In the genomic region with DNA sequence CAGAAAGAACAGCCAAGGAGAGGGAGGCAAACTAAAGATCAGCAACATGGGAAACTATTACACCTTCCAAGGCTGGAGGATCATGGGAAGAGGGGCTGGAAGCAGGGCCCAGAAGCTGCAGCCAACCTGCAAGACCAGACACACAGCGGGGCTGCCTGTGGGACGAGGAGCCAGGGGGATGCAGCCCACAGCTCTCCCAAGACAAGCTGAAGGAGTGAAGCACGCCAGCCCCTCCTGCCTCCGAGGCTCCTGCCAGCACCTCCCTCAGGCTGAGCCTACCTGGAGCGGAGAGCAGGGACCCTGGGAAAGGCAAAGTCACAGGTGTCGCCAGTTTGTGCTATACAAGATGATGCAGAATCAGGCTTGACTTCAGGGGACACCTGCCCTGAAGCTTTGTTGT, we compare ENCODE assay signal across 21 cellular contexts.
"Had no signal": no experiment of that assay in that cellular context is flagged by ENCODE, and none has a peak within 500 bp of the region (broad histone marks: within the 10 kb centered on the region; RNA-seq: fewer than 3 reads in every experiment).

No MANE protein-coding gene starts in this region.

- H3K27ac ChIP-seq: neural progenitor cell, parathyroid adenoma, suprapubic skin, tibial artery had no signal

- H3K27me3 Mint-ChIP-seq: naive B cell; progenitor cell of endocrine pancreas; stimulated activated naive B cell treated with anti-CD40 and anti-IgM and Interleukin-4, amounts not matched to agents 10 μg/mL and 1 μg/mL and 100 μg/mL, for 72 hours; type B pancreatic cell had no signal

- H3K4me1 Mint-ChIP-seq: stimulated activated naive CD8-positive, alpha-beta T cell treated with anti-CD3 and anti-CD28 coated beads, Interleukin-15, amount 100 ng/mL, for 72 hours had no signal

- ATAC-seq: left lobe of liver; mucosa of descending colon; natural killer cell treated with Interleukin-12 subunit alpha and Interleukin-12 subunit beta and Interleukin-15 and Interleukin-18, amount 100 ng/mL, for 72 hours; sciatic nerve; stimulated activated naive B cell treated with anti-CD40 and anti-IgM and Interleukin-4, amounts not matched to agents 10 μg/mL and 1 μg/mL and 100 μg/mL, for 72 hours; stimulated activated naive CD8-positive, alpha-beta T cell treated with anti-CD3 and anti-CD28 coated beads, Interleukin-15, amount 100 ng/mL, for 72 hours had no signal

- H3K36me3 ChIP-seq: neural progenitor cell, suprapubic skin had no signal

- H3K9me3 Mint-ChIP-seq: mesothelial cell of epicardium; naive B cell; natural killer cell treated with Interleukin-12 subunit alpha and Interleukin-12 subunit beta and Interleukin-15 and Interleukin-18, amount 100 ng/mL, for 72 hours; neural progenitor cell; stimulated activated naive B cell treated with anti-CD40 and anti-IgM and Interleukin-4, amounts not matched to agents 10 μg/mL and 1 μg/mL and 100 μg/mL, for 72 hours; stimulated activated naive CD8-positive, alpha-beta T cell treated with anti-CD3 and anti-CD28 coated beads, Interleukin-15, amount 100 ng/mL, for 72 hours; type B pancreatic cell had no signal

- H3K4me3 ChIP-seq: lung, mucosa of descending colon, neural progenitor cell, smooth muscle cell, suprapubic skin, tibial artery had no signal

- H3K27me3 ChIP-seq: neural progenitor cell, suprapubic skin, tibial artery had no signal

- H3K36me3 Mint-ChIP-seq: mesothelial cell of epicardium; natural killer cell treated with Interleukin-12 subunit alpha and Interleukin-12 subunit beta and Interleukin-15 and Interleukin-18, amount 100 ng/mL, for 72 hours; neural progenitor cell; type B pancreatic cell had no signal

- H3K27ac Mint-ChIP-seq: mesothelial cell of epicardium; natural killer cell treated with Interleukin-12 subunit alpha and Interleukin-12 subunit beta and Interleukin-15 and Interleukin-18, amount 100 ng/mL, for 72 hours; neural progenitor cell; progenitor cell of endocrine pancreas; stimulated activated naive CD8-positive, alpha-beta T cell treated with anti-CD3 and anti-CD28 coated beads, Interleukin-15, amount 100 ng/mL, for 72 hours; type B pancreatic cell had no signal

- H3K4me2 ChIP-seq: neural progenitor cell, smooth muscle cell had no signal

- H3K9me3 ChIP-seq: mucosa of descending colon, suprapubic skin, tibial artery had no signal

- H3K4me3 Mint-ChIP-seq: mesothelial cell of epicardium; natural killer cell treated with Interleukin-12 subunit alpha and Interleukin-12 subunit beta and Interleukin-15 and Interleukin-18, amount 100 ng/mL, for 72 hours; neural progenitor cell; stimulated activated naive B cell treated with anti-CD40 and anti-IgM and Interleukin-4, amounts not matched to agents 10 μg/mL and 1 μg/mL and 100 μg/mL, for 72 hours; stimulated activated naive CD8-positive, alpha-beta T cell treated with anti-CD3 and anti-CD28 coated beads, Interleukin-15, amount 100 ng/mL, for 72 hours; type B pancreatic cell had no signal

- H2AFZ ChIP-seq: neural progenitor cell, parathyroid adenoma had no signal

- H3K9ac ChIP-seq: neural progenitor cell, parathyroid adenoma had no signal

- DNase-seq: cortex of kidney; effector CD4-positive, alpha-beta T cell; mesenchymal stem cell; mucosa of descending colon; naive B cell; stimulated activated CD4-positive, alpha-beta T cell treated with anti-CD3 and anti-CD28 coated beads, Interleukin-2, amount 100 ng/mL, for 24 hours; stimulated activated CD4-positive, alpha-beta T cell treated with anti-CD3 and anti-CD28 coated beads, Interleukin-4, amount 100 ng/mL, for 24 hours; stimulated activated naive B cell treated with anti-CD40 and anti-IgM and Interleukin-4, amounts not matched to agents 10 μg/mL and 1 μg/mL and 100 μg/mL, for 72 hours; stimulated activated naive CD8-positive, alpha-beta T cell treated with anti-CD3 and anti-CD28 coated beads, Interleukin-15, amount 100 ng/mL, for 72 hours; tibial artery had no signal

- H3K79me2 ChIP-seq: parathyroid adenoma had no signal

- H3K4me1 ChIP-seq: neural progenitor cell, parathyroid adenoma, suprapubic skin had no signal
